1 cellular context compared by ENCODE assay signal in genomic region chr1:36397378-36398230, GRCh38.
TF ChIP-seq lines count a peak whose summit lies in the region.

TSS of gene LSM10 (minus strand) at chr1:36397908. CDS start at chr1:36394129, 3,779 bp downstream.

TF ChIP-seq in GM12878, 131 proteins besides CTCF, POLR2A, EP300 and RAD21 (continued from another document and continues in another):
- TF ChIP-seq, protein P1, sequence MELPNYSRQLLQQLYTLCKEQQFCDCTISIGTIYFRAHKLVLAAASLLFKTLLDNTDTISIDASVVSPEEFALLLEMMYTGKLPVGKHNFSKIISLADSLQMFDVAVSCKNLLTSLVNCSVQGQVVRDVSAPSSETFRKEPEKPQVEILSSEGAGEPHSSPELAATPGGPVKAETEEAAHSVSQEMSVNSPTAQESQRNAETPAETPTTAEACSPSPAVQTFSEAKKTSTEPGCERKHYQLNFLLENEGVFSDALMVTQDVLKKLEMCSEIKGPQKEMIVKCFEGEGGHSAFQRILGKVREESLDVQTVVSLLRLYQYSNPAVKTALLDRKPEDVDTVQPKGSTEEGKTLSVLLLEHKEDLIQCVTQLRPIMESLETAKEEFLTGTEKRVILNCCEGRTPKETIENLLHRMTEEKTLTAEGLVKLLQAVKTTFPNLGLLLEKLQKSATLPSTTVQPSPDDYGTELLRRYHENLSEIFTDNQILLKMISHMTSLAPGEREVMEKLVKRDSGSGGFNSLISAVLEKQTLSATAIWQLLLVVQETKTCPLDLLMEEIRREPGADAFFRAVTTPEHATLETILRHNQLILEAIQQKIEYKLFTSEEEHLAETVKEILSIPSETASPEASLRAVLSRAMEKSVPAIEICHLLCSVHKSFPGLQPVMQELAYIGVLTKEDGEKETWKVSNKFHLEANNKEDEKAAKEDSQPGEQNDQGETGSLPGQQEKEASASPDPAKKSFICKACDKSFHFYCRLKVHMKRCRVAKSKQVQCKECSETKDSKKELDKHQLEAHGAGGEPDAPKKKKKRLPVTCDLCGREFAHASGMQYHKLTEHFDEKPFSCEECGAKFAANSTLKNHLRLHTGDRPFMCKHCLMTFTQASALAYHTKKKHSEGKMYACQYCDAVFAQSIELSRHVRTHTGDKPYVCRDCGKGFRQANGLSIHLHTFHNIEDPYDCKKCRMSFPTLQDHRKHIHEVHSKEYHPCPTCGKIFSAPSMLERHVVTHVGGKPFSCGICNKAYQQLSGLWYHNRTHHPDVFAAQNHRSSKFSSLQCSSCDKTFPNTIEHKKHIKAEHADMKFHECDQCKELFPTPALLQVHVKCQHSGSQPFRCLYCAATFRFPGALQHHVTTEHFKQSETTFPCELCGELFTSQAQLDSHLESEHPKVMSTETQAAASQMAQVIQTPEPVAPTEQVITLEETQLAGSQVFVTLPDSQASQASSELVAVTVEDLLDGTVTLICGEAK (IDR thresholded peaks at IDR 0.05; ENCODE audit: borderline replicate concordance): peak; percentile 60; the same call in 1 of the 2 replicates
- TF ChIP-seq NFXL1 (IDR thresholded peaks at IDR 0.05; ENCODE audit: borderline replicate concordance): no peak
- no peak for TF ChIP-seq TCF3 (IDR thresholded peaks at IDR 0.05; ENCODE audit: borderline replicate concordance, insufficient read depth, low read depth, low read length)
- TF ChIP-seq IRF5 (IDR thresholded peaks at IDR 0.05; ENCODE audit: borderline replicate concordance): no peak
- peak; percentile 91 for TF ChIP-seq HCFC1 (IDR thresholded peaks at IDR 0.05; ENCODE audit: low read length)
- TF ChIP-seq NBN (IDR thresholded peaks at IDR 0.05): peak; percentile 48; the same call in 1 of the 2 replicates
- peak; percentile 72 for TF ChIP-seq POLR2AphosphoS5 (IDR thresholded peaks at IDR 0.05; ENCODE audit: low read length)
- 0 out of 2 replicates have a peak, but pooled peaks have one; percentile 65 for TF ChIP-seq CHD2 (IDR thresholded peaks at IDR 0.05; ENCODE audit: borderline replicate concordance, low read depth, low read length)
- TF ChIP-seq RCOR1 (conservative IDR thresholded peaks at IDR 0.05; ENCODE audit: low read depth, low read length): 0 out of 2 replicates have a peak, but pooled peaks have one; percentile 20
- no peak for TF ChIP-seq CBFB (IDR thresholded peaks at IDR 0.05; ENCODE audit: low read depth)
- peak; percentile 73 for TF ChIP-seq YY1 (IDR thresholded peaks at IDR 0.05; ENCODE audit: low read depth, low read length)
- no peak for TF ChIP-seq NRF1 (conservative IDR thresholded peaks at IDR 0.05; ENCODE audit: low read depth, low read length)
- peak; percentile 17; the same call in 1 of the 2 replicates for TF ChIP-seq NR2F1 (conservative IDR thresholded peaks at IDR 0.05)
- TF ChIP-seq PRDM15 (CRISPR knock-in tag; IDR thresholded peaks at IDR 0.05): no peak
- TF ChIP-seq, protein P2, sequence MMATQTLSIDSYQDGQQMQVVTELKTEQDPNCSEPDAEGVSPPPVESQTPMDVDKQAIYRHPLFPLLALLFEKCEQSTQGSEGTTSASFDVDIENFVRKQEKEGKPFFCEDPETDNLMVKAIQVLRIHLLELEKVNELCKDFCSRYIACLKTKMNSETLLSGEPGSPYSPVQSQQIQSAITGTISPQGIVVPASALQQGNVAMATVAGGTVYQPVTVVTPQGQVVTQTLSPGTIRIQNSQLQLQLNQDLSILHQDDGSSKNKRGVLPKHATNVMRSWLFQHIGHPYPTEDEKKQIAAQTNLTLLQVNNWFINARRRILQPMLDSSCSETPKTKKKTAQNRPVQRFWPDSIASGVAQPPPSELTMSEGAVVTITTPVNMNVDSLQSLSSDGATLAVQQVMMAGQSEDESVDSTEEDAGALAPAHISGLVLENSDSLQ (IDR thresholded peaks at IDR 0.05): peak; percentile 11; the same call in 1 of the 2 replicates
- TF ChIP-seq SP1 (IDR thresholded peaks at IDR 0.05; ENCODE audit: low read depth, low read length): no peak
- TF ChIP-seq SMAD1 (IDR thresholded peaks at IDR 0.05; ENCODE audit: low read depth, partially characterized antibody): no peak
- no peak for TF ChIP-seq ZNF622 (IDR thresholded peaks at IDR 0.05)
- no peak for TF ChIP-seq YBX1 (IDR thresholded peaks at IDR 0.05)
- TF ChIP-seq RELA (IDR thresholded peaks at IDR 0.05; ENCODE audit: borderline replicate concordance, partially characterized antibody): no peak
- TF ChIP-seq MXI1 (IDR thresholded peaks at IDR 0.05; ENCODE audit: low read depth, low read length): peak; percentile 51; the same call in 1 of the 2 replicates
- TF ChIP-seq, protein P3, sequence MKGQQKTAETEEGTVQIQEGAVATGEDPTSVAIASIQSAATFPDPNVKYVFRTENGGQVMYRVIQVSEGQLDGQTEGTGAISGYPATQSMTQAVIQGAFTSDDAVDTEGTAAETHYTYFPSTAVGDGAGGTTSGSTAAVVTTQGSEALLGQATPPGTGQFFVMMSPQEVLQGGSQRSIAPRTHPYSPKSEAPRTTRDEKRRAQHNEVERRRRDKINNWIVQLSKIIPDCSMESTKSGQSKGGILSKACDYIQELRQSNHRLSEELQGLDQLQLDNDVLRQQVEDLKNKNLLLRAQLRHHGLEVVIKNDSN (IDR thresholded peaks at IDR 0.05; ENCODE audit: borderline replicate concordance, extremely low read length, insufficient read depth, low read depth, low read length): peak; percentile 59
- TF ChIP-seq RAD51 (IDR thresholded peaks at IDR 0.05): peak; percentile 64
- TF ChIP-seq KLF5 (IDR thresholded peaks at IDR 0.05; ENCODE audit: partially characterized antibody): no peak
- TF ChIP-seq STAT3 (IDR thresholded peaks at IDR 0.05; ENCODE audit: low read depth, low read length): no peak
- TF ChIP-seq BCL11A (IDR thresholded peaks at IDR 0.05; ENCODE audit: low read depth, low read length): no peak
- no peak for TF ChIP-seq MEF2B (IDR thresholded peaks at IDR 0.05; ENCODE audit: partially characterized antibody, poor library complexity, severe bottlenecking)
- TF ChIP-seq ATF2 (IDR thresholded peaks at IDR 0.05; ENCODE audit: low read length): no peak
- TF ChIP-seq ZBTB33 (IDR thresholded peaks at IDR 0.05): no peak
- TF ChIP-seq WRNIP1 (IDR thresholded peaks at IDR 0.05; ENCODE audit: borderline replicate concordance, low read depth, low read length): no peak
- TF ChIP-seq STAT1 (conservative IDR thresholded peaks at IDR 0.05): no peak
- TF ChIP-seq, protein P4, sequence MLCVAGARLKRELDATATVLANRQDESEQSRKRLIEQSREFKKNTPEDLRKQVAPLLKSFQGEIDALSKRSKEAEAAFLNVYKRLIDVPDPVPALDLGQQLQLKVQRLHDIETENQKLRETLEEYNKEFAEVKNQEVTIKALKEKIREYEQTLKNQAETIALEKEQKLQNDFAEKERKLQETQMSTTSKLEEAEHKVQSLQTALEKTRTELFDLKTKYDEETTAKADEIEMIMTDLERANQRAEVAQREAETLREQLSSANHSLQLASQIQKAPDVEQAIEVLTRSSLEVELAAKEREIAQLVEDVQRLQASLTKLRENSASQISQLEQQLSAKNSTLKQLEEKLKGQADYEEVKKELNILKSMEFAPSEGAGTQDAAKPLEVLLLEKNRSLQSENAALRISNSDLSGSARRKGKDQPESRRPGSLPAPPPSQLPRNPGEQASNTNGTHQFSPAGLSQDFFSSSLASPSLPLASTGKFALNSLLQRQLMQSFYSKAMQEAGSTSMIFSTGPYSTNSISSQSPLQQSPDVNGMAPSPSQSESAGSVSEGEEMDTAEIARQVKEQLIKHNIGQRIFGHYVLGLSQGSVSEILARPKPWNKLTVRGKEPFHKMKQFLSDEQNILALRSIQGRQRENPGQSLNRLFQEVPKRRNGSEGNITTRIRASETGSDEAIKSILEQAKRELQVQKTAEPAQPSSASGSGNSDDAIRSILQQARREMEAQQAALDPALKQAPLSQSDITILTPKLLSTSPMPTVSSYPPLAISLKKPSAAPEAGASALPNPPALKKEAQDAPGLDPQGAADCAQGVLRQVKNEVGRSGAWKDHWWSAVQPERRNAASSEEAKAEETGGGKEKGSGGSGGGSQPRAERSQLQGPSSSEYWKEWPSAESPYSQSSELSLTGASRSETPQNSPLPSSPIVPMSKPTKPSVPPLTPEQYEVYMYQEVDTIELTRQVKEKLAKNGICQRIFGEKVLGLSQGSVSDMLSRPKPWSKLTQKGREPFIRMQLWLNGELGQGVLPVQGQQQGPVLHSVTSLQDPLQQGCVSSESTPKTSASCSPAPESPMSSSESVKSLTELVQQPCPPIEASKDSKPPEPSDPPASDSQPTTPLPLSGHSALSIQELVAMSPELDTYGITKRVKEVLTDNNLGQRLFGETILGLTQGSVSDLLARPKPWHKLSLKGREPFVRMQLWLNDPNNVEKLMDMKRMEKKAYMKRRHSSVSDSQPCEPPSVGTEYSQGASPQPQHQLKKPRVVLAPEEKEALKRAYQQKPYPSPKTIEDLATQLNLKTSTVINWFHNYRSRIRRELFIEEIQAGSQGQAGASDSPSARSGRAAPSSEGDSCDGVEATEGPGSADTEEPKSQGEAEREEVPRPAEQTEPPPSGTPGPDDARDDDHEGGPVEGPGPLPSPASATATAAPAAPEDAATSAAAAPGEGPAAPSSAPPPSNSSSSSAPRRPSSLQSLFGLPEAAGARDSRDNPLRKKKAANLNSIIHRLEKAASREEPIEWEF (IDR thresholded peaks at IDR 0.05; ENCODE audit: insufficient replicate concordance, low read depth, low read length): no peak
- peak; percentile 83 for TF ChIP-seq GATAD2B (conservative IDR thresholded peaks at IDR 0.05; ENCODE audit: low read depth)
- TF ChIP-seq EED (IDR thresholded peaks at IDR 0.05; ENCODE audit: low read depth): peak; percentile 29; the same call in 1 of the 2 replicates
- TF ChIP-seq BMI1 (IDR thresholded peaks at IDR 0.05; ENCODE audit: borderline replicate concordance): no peak
- TF ChIP-seq FOS (IDR thresholded peaks at IDR 0.05; ENCODE audit: borderline replicate concordance, extremely low read depth, insufficient read length): no peak
- TF ChIP-seq MTA2 (IDR thresholded peaks at IDR 0.05; ENCODE audit: low read depth): no peak
- no peak for TF ChIP-seq IRF3 (IDR thresholded peaks at IDR 0.05)
